1 cellular context compared by ENCODE assay signal in the genomic region with DNA sequence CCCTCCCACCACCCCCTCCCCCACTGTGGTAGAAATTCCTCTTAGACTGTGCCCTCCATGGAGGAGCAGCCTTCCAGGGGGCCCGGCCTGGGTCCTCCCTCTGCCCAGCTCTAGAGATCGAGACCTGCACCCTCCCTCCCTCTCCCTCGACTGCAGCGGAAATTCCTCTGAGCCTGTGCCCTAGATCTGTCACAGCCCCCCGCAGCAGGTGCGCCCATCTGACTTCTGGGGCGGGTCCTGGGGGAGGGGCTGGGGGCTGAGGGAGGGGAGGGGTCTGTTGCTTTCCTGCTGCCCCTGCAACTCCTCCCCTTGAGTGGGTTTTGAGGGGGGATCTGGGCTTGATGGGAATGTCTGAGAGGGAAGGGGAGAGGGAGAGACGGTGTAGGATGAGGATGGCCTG.
TF ChIP-seq lines count a peak whose summit lies in the region.

No MANE protein-coding gene starts in this region.

TF ChIP-seq in H1, 55 proteins besides CTCF, POLR2A, EP300 and RAD21:
- TF ChIP-seq, protein P1, sequence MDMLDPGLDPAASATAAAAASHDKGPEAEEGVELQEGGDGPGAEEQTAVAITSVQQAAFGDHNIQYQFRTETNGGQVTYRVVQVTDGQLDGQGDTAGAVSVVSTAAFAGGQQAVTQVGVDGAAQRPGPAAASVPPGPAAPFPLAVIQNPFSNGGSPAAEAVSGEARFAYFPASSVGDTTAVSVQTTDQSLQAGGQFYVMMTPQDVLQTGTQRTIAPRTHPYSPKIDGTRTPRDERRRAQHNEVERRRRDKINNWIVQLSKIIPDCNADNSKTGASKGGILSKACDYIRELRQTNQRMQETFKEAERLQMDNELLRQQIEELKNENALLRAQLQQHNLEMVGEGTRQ (IDR thresholded peaks at IDR 0.05; ENCODE audit: low read length), result no peak
- TF ChIP-seq SP1 (IDR thresholded peaks at IDR 0.05; ENCODE audit: low read depth, low read length), result no peak
- TF ChIP-seq RNF2 (IDR thresholded peaks at IDR 0.05; ENCODE audit: borderline replicate concordance, low read depth, low read length, missing control alignments, poor library complexity, severe bottlenecking), result no peak
- TF ChIP-seq TBP (IDR thresholded peaks at IDR 0.05; ENCODE audit: low read depth, low read length), result no peak
- no peak for TF ChIP-seq KDM1A (IDR thresholded peaks at IDR 0.05; ENCODE audit: borderline replicate concordance, low read length)
- no peak for TF ChIP-seq KDM5A (IDR thresholded peaks at IDR 0.05; ENCODE audit: low read length)
- TF ChIP-seq SIX5 (IDR thresholded peaks at IDR 0.05; ENCODE audit: low read depth, low read length), result no peak
- TF ChIP-seq, protein P2, sequence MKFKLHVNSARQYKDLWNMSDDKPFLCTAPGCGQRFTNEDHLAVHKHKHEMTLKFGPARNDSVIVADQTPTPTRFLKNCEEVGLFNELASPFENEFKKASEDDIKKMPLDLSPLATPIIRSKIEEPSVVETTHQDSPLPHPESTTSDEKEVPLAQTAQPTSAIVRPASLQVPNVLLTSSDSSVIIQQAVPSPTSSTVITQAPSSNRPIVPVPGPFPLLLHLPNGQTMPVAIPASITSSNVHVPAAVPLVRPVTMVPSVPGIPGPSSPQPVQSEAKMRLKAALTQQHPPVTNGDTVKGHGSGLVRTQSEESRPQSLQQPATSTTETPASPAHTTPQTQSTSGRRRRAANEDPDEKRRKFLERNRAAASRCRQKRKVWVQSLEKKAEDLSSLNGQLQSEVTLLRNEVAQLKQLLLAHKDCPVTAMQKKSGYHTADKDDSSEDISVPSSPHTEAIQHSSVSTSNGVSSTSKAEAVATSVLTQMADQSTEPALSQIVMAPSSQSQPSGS (IDR thresholded peaks at IDR 0.05; ENCODE audit: low read length), result no peak
- TF ChIP-seq EZH2 (IDR thresholded peaks at IDR 0.05; ENCODE audit: low read depth, low read length, severe bottlenecking), result no peak
- no peak for TF ChIP-seq YY1 (IDR thresholded peaks at IDR 0.05; ENCODE audit: low read depth, low read length)
- TF ChIP-seq SP2 (IDR thresholded peaks at IDR 0.05; ENCODE audit: low read length), result no peak
- TF ChIP-seq NANOG (IDR thresholded peaks at IDR 0.05; ENCODE audit: insufficient read depth, low read depth, low read length, poor library complexity, severe bottlenecking), result no peak
- TF ChIP-seq JUN (IDR thresholded peaks at IDR 0.05; ENCODE audit: low read depth, low read length), result no peak
TF ChIP-seq in H1: peak in this region for 0.
